Comparison of ENCODE assay signal across 9 cellular contexts in the genomic region with DNA sequence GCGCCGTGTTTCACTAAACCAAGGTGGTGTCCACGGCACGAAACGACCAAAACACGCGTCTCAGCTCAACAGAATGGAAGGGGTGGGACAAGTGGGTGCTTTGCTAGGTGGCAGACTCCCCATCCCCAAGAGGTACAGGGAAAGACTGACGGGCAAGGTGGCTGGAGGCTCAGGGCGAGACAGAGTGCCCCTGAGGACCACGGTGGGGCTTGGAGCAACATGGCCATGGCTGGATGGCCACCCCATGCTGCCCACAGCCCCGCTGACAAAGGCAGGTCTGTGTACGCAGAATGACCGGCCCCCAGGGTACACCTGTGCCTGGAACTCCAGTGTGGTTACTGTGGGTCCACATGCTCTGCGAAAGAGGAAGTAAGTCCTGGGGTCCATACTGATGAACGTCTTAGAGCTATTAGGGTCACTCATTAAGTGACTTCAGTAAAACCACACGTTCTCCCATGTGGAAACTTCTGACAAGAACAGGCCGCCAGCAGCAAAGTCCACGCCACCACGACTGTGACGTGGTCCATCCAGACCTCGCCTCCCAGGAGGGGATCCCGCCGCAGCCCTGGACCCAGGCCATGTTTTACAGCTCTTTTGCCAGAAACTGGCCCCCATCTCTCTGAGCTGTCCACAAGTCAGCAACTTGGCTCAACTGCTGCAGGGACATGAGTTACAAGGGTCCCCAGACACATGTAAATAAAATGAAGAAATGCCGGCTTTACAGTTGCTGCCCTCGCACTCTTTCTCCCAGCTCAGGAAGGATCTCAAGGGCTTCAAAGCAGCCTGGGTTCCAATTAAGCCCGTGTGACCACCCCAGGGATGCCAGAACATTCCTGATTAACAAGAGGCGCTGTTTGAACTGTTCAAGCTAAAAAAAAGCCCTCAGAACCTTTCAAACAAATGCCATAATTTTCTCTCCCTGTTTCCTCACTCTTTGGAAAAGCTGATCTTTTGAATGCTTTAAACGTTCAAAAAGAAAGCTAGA.
A peak's percentile ranks its signal among the peaks of the same experiment; 100 is the strongest.
DNase-seq lines count a peak whose midpoint lies in the region; ATAC-seq lines count a peak whose summit lies in the region.
"Had no signal": no experiment of that assay in that cellular context is flagged by ENCODE, and none has a peak within 500 bp of the region (broad histone marks: within the 10 kb centered on the region; RNA-seq: fewer than 3 reads in every experiment).

No MANE protein-coding gene starts in this region.

- H3K9me3 Mint-ChIP-seq in activated T-helper 17 cell treated with anti-CD3 and anti-CD28 coated beads, Interleukin-2, amount 50 U/mL, for 72 hours: no peaks in the 10 kb centered on the region

- no peaks in the 10 kb centered on the region for H3K9me3 ChIP-seq in HAP-1
- H3K9me3 ChIP-seq: esophagus muscularis mucosa had no signal

- 0 out of 2 replicates have a peak, but pooled peaks cover 3% of the 10 kb centered on the region for H3K36me3 ChIP-seq in HAP-1 (replicated peaks)

- in situ Hi-C loops in HAP-1 (cut with MboI; ENCODE audit: low sequenced_read_pairs): no loop called here

- no peak overlapping the region for H3K4me3 ChIP-seq in HAP-1
- H3K4me3 ChIP-seq: esophagus muscularis mucosa had no signal

- no peaks in the 10 kb centered on the region for H3K4me1 Mint-ChIP-seq in activated T-helper 17 cell treated with anti-CD3 and anti-CD28 coated beads, Interleukin-2, amount 50 U/mL, for 72 hours

- ATAC-seq in GM18502 (IDR thresholded peaks at IDR 0.05; ENCODE audit: poor library complexity, unreplicated experiment): peak; percentile 81
- peak; percentile 78 for ATAC-seq in GM21526 (IDR thresholded peaks at IDR 0.05; ENCODE audit: low FRiP score, unreplicated experiment)
- peak; percentile 88 for ATAC-seq in HG03442 (IDR thresholded peaks at IDR 0.05; ENCODE audit: unreplicated experiment)
- no peak for ATAC-seq in activated T-helper 17 cell treated with anti-CD3 and anti-CD28 coated beads, Interleukin-2, amount 50 U/mL, for 72 hours (replicated peaks)

- DNase-seq in islet precursor cell (peak; percentile 41), hypothalamus (lab: John Stamatoyannopoulos, UW) (no peak), glomerular visceral epithelial cell (ENCODE audit: extremely low spot score) (no peak), HAP-1 (ENCODE audit: low spot score in 2 of 2) (no peak)

- peaks cover 4% of the 10 kb centered on the region; the same call in 1 of the 2 replicates for H3K4me1 ChIP-seq in HAP-1

- H3K4me3 Mint-ChIP-seq in activated T-helper 17 cell treated with anti-CD3 and anti-CD28 coated beads, Interleukin-2, amount 50 U/mL, for 72 hours: no peak overlapping the region

- H3K27me3 Mint-ChIP-seq in activated T-helper 17 cell treated with anti-CD3 and anti-CD28 coated beads, Interleukin-2, amount 50 U/mL, for 72 hours: no peaks in the 10 kb centered on the region

- peaks cover 5% of the 10 kb centered on the region for H3K36me3 Mint-ChIP-seq in activated T-helper 17 cell treated with anti-CD3 and anti-CD28 coated beads, Interleukin-2, amount 50 U/mL, for 72 hours (ENCODE audit: low read depth)

- H3K27me3 ChIP-seq in HAP-1 (ENCODE audit: low read depth): no peaks in the 10 kb centered on the region
- H3K27me3 ChIP-seq: esophagus muscularis mucosa had no signal

- H3K27ac Mint-ChIP-seq in activated T-helper 17 cell treated with anti-CD3 and anti-CD28 coated beads, Interleukin-2, amount 50 U/mL, for 72 hours: no peak overlapping the region
